Comparison of ENCODE assay signal across 18 cellular contexts in the genomic region with DNA sequence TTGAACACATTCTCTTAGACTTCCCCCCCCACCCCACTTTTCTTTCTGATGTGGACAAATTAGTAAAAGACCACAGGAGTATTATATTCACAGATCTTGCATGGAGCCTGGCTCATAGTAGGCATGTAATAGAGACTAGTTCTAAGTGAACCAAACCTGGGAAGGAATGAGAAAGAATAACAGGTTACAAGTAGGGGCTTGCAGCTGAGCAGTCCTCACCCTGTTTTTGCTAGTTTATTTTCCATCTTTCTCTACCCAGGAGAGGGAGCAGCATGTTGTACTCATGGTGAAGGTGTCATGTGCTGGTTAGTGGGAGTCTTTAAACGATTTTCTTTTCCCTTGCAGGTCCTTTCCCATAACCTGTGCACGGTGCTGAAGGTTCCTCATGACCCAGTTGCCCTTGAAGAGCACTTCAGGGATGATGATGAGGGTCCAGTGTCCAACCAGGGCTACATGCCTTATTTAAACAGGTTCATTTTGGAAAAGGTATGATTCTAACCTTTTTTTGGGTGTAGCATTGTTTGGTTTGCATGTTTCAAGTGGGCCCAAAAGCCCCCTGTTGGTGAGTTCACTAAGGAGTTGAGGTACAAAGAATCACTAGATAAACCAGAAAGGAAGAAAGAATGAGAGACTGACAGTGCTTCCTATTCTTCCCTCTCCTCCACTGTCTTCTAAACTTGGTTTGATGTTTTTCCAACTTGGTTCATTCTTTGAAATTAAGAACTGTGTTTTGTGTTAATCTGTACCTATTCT. TPM values are rescaled to one million over a fixed set of nuclear protein-coding genes. Genes with fewer than 3 reads are reported as not detected.
DNase-seq lines count a peak whose midpoint lies in the region; ATAC-seq and TF ChIP-seq lines count a peak whose summit lies in the region.
"Had no signal": no experiment of that assay in that cellular context is flagged by ENCODE, and none has a peak within 500 bp of the region (broad histone marks: within the 10 kb centered on the region; RNA-seq: fewer than 3 reads in every experiment).

No MANE protein-coding gene starts in this region.

- H3K4me1 ChIP-seq in foreskin keratinocyte, result peaks cover 47% of the 10 kb centered on the region

- no peak for DNase-seq in activated naive CD8-positive, alpha-beta T cell treated with anti-CD3 and anti-CD28 coated beads, Interleukin-2, amount 50 U/mL, for 24 hours
- DNase-seq in activated naive CD8-positive, alpha-beta T cell treated with anti-CD3 and anti-CD28 coated beads for 36 hours, result no peak
- DNase-seq in foreskin keratinocyte, result peak; percentile 37 to 68
- DNase-seq in NCI-H345 treated with DMSO at 0.1 percent for 48 hours (lab: John Stamatoyannopoulos, UW; ENCODE audit: unreplicated experiment), result no peak
- no peak for DNase-seq in GOT3 (lab: John Stamatoyannopoulos, UW)
- no peak for DNase-seq in activated T-cell treated with anti-CD3 and anti-CD28 coated beads for 4 hours
- DNase-seq in NCI-H446 (lab: John Stamatoyannopoulos, UW), result no peak
- DNase-seq: 8988T; activated CD4-positive, alpha-beta T cell treated with anti-CD3 and anti-CD28 coated beads, Interleukin-2, amount 50 U/mL, for 1 hour; effector CD8-positive, alpha-beta T cell; immature natural killer cell; NCI-H1930; NCI-H510A; NK-92 treated with Interleukin-12 subunit alpha and Interleukin-12 subunit beta, amount 100 ng/mL, for 24 hours; occipital lobe; stimulated activated CD4-positive, alpha-beta T cell treated with anti-CD3 and anti-CD28 coated beads, Interleukin-12 subunit alpha, Interleukin-12 subunit beta, amount 100 ng/mL, for 4 hours; transverse colon had no signal

- no peaks in the 10 kb centered on the region for H3K27me3 Mint-ChIP-seq in activated naive CD8-positive, alpha-beta T cell treated with anti-CD3 and anti-CD28 coated beads, Interleukin-2, amount 50 U/mL, for 24 hours
- H3K27me3 Mint-ChIP-seq in activated naive CD8-positive, alpha-beta T cell treated with anti-CD3 and anti-CD28 coated beads for 36 hours, result no peaks in the 10 kb centered on the region

- peak overlapping the region; percentile 69 for H3K27ac Mint-ChIP-seq in activated naive CD8-positive, alpha-beta T cell treated with anti-CD3 and anti-CD28 coated beads, Interleukin-2, amount 50 U/mL, for 24 hours
- H3K27ac Mint-ChIP-seq in activated naive CD8-positive, alpha-beta T cell treated with anti-CD3 and anti-CD28 coated beads for 36 hours, result no peak overlapping the region

- ATAC-seq in activated naive CD8-positive, alpha-beta T cell treated with anti-CD3 and anti-CD28 coated beads, Interleukin-2, amount 50 U/mL, for 24 hours, result no peak
- peak; percentile 30 for ATAC-seq in foreskin keratinocyte

- peak overlapping the region; percentile 66; the same call in 1 of the 2 replicates for H3K27ac ChIP-seq in VCaP
- H3K27ac ChIP-seq in foreskin keratinocyte, result peak overlapping the region; percentile 55

- H3K4me1 Mint-ChIP-seq in activated naive CD8-positive, alpha-beta T cell treated with anti-CD3 and anti-CD28 coated beads, Interleukin-2, amount 50 U/mL, for 24 hours, result peaks cover 16% of the 10 kb centered on the region
- H3K4me1 Mint-ChIP-seq in activated naive CD8-positive, alpha-beta T cell treated with anti-CD3 and anti-CD28 coated beads for 36 hours, result peaks cover 2% of the 10 kb centered on the region

- H3K36me3 Mint-ChIP-seq in activated naive CD8-positive, alpha-beta T cell treated with anti-CD3 and anti-CD28 coated beads, Interleukin-2, amount 50 U/mL, for 24 hours (ENCODE audit: low read depth), result peaks cover 13% of the 10 kb centered on the region
- peaks cover 14% of the 10 kb centered on the region for H3K36me3 Mint-ChIP-seq in activated naive CD8-positive, alpha-beta T cell treated with anti-CD3 and anti-CD28 coated beads for 36 hours

- no peaks in the 10 kb centered on the region for H3K9me3 Mint-ChIP-seq in activated naive CD8-positive, alpha-beta T cell treated with anti-CD3 and anti-CD28 coated beads, Interleukin-2, amount 50 U/mL, for 24 hours
- H3K9me3 Mint-ChIP-seq in activated naive CD8-positive, alpha-beta T cell treated with anti-CD3 and anti-CD28 coated beads for 36 hours, result peaks cover 2% of the 10 kb centered on the region
- H3K9me3 Mint-ChIP-seq: immature natural killer cell had no signal

- no peak overlapping the region for H3K4me3 Mint-ChIP-seq in activated naive CD8-positive, alpha-beta T cell treated with anti-CD3 and anti-CD28 coated beads, Interleukin-2, amount 50 U/mL, for 24 hours
- H3K4me3 Mint-ChIP-seq in activated naive CD8-positive, alpha-beta T cell treated with anti-CD3 and anti-CD28 coated beads for 36 hours, result no peak overlapping the region
- H3K4me3 Mint-ChIP-seq: immature natural killer cell had no signal

- TF ChIP-seq CTCF in VCaP (conservative IDR thresholded peaks at IDR 0.05) (no peak), foreskin keratinocyte (conservative IDR thresholded peaks at IDR 0.05) (peak; percentile 49)

- H3K27me3 ChIP-seq in foreskin keratinocyte, result no peaks in the 10 kb centered on the region
- H3K27me3 ChIP-seq: transverse colon had no signal

RNA-seq across cellular contexts. Expression of gene SWAP70, which starts 30.1 kb away (rescaled TPM):
- total RNA-seq in activated naive CD8-positive, alpha-beta T cell treated with anti-CD3 and anti-CD28 coated beads for 36 hours, result 10 to 100 TPM; 10.0 to 10.9 TPM
- 31.5 and 31.7 TPM in 2 replicates for total RNA-seq in foreskin keratinocyte
- 9.5 and 10.6 TPM in 2 replicates for polyA plus RNA-seq in foreskin keratinocyte

Comparison
In these comparisons a context has a peak if more than half of its experiments do, and no peak if none do; other contexts are left out.
1. DNase-seq: peak in foreskin keratinocyte (2 of 2); none in activated naive CD8-positive, alpha-beta T cell treated with anti-CD3 and anti-CD28 coated beads, Interleukin-2, amount 50 U/mL, for 24 hours (single experiment), activated naive CD8-positive, alpha-beta T cell treated with anti-CD3 and anti-CD28 coated beads for 36 hours (single experiment), NCI-H345 treated with DMSO at 0.1 percent for 48 hours (single experiment), GOT3 (single experiment), activated T-cell treated with anti-CD3 and anti-CD28 coated beads for 4 hours (single experiment) and NCI-H446 (0 of 2).